Comparison of ENCODE assay signal across 1 cellular context in genomic region chr19:10241826-10242449, GRCh38. TPM values are rescaled to one million over a fixed set of nuclear protein-coding genes. Genes with fewer than 3 reads are reported as not detected.
"Had no signal": no experiment of that assay in that cellular context is flagged by ENCODE, and none has a peak within 500 bp of the region (broad histone marks: within the 10 kb centered on the region; RNA-seq: fewer than 3 reads in every experiment).

No MANE protein-coding gene starts in this region.

RNA-seq across cellular contexts. Expression of gene ICAM4, which starts 44.8 kb away (rescaled TPM):
- total RNA-seq: ascending aorta had no signal
